29 cellular contexts compared by ENCODE assay signal in genomic region chr11:112658521-112658920, GRCh38.
DNase-seq lines count a peak whose midpoint lies in the region; ATAC-seq and TF ChIP-seq lines count a peak whose summit lies in the region.
"Had no signal": no experiment of that assay in that cellular context is flagged by ENCODE, and none has a peak within 500 bp of the region (broad histone marks: within the 10 kb centered on the region; RNA-seq: fewer than 3 reads in every experiment).

No MANE protein-coding gene starts in this region.

- peak in 1 of 2 donors; percentile 74 for DNase-seq in cardiac muscle cell (ENCODE audit: low read depth in 1 of 2, low spot score in 1 of 2)
- no peak for DNase-seq in left ventricle myocardium inferior
- peak; percentile 18 to 55 (median 53) for DNase-seq in right cardiac atrium
- no peak for DNase-seq in GM10266 (ENCODE audit: extremely low spot score)
- DNase-seq: activated CD4-positive, alpha-beta T cell treated with anti-CD3 and anti-CD28 coated beads, Interleukin-2, amount 50 U/mL, for 4 hours; activated gamma-delta T cell treated with Interleukin-2 at 50 U/mL for 16 hours; activated naive CD8-positive, alpha-beta T cell treated with anti-CD3 and anti-CD28 coated beads, Interleukin-2, amount 10 ng/mL, durations not matched to agents 7 days and 5 days; activated T-cell treated with anti-CD3 and anti-CD28 coated beads, Interleukin-2, amount 50 U/mL, for 48 hours; COR-L47; esophagus squamous epithelium; foreskin melanocyte; GM23248; hippocampal formation; left colon; NCI-H1092; NCI-H1694 treated with DMSO at 0.1 percent for 48 hours; NCI-H524 treated with DMSO at 0.1 percent for 48 hours; PC-9; SHP77 treated with DMSO at 0.1 percent for 48 hours; stimulated activated CD8-positive, alpha-beta memory T cell treated with anti-CD3 and anti-CD28 coated beads, Interleukin-4, amount 100 ng/mL, for 48 hours had no signal

- H3K36me3 ChIP-seq in cardiac muscle cell (no peaks in the 10 kb centered on the region), left ventricle myocardium inferior (no peaks in the 10 kb centered on the region)
- H3K36me3 ChIP-seq: ascending aorta; BLaER1 treated with 17β-estradiol and CSF1 and Interleukin-3, amounts not matched to agents 10 nM and 100 nM; esophagus squamous epithelium; vagina had no signal

- H3K4me1 ChIP-seq in cardiac muscle cell (ENCODE audit: low read depth) (peaks cover 14% of the 10 kb centered on the region), left ventricle myocardium inferior (peaks cover 46% of the 10 kb centered on the region), right cardiac atrium (ENCODE audit: control insufficient read depth, insufficient read depth, low read length) (peaks cover 8% of the 10 kb centered on the region)
- H3K4me1 ChIP-seq: BLaER1 treated with 17β-estradiol and CSF1 and Interleukin-3, amounts not matched to agents 10 nM and 100 nM; parathyroid adenoma had no signal

- no peaks in the 10 kb centered on the region for H3K27me3 ChIP-seq in cardiac muscle cell
- H3K27me3 ChIP-seq in left ventricle myocardium inferior (ENCODE audit: low read depth): no peaks in the 10 kb centered on the region
- no peaks in the 10 kb centered on the region for H3K27me3 ChIP-seq in right cardiac atrium (ENCODE audit: control insufficient read depth, insufficient read depth)
- H3K27me3 ChIP-seq: ascending aorta; BLaER1 treated with 17β-estradiol and CSF1 and Interleukin-3, amounts not matched to agents 10 nM and 100 nM; esophagus squamous epithelium; vagina had no signal

- 39% methylated on average over 2 of the region's 2 CpGs for WGBS in right cardiac atrium

- H3K9me3 ChIP-seq in cardiac muscle cell (ENCODE audit: low read depth) (no peaks in the 10 kb centered on the region), left ventricle myocardium inferior (replicated peaks) (no peaks in the 10 kb centered on the region), right cardiac atrium (ENCODE audit: control insufficient read depth, low read length) (no peaks in the 10 kb centered on the region)
- H3K9me3 ChIP-seq: ascending aorta; BLaER1 treated with 17β-estradiol and CSF1 and Interleukin-3, amounts not matched to agents 10 nM and 100 nM; esophagus squamous epithelium; vagina had no signal

- ATAC-seq in right cardiac atrium: peak; percentile 73 to 79
- ATAC-seq in HG03175 (IDR thresholded peaks at IDR 0.05; ENCODE audit: unreplicated experiment): no peak
- no peak for ATAC-seq in HG03565 (IDR thresholded peaks at IDR 0.05; ENCODE audit: unreplicated experiment)
- no peak for ATAC-seq in HG02588 (IDR thresholded peaks at IDR 0.05; ENCODE audit: unreplicated experiment)
- ATAC-seq: activated CD4-positive, CD25-positive, alpha-beta regulatory T cell treated with anti-CD3 and anti-CD28 coated beads, Interleukin-2, amount 50 U/mL, for 24 hours; left colon had no signal

- H3K27ac ChIP-seq in cardiac muscle cell: peak overlapping the region; percentile 18
- H3K27ac ChIP-seq in left ventricle myocardium inferior (replicated peaks): no peak overlapping the region
- H3K27ac ChIP-seq in cingulate gyrus (ENCODE audit: low read depth, low read length): peak overlapping the region; percentile 11
- peak overlapping the region; percentile 60 for H3K27ac ChIP-seq in right cardiac atrium (ENCODE audit: low read length)
- H3K27ac ChIP-seq: ascending aorta; BLaER1 treated with 17β-estradiol and CSF1 and Interleukin-3, amounts not matched to agents 10 nM and 100 nM; esophagus squamous epithelium; GM23248; parathyroid adenoma; PC-9 had no signal

- no peak for TF ChIP-seq CTCF in cardiac muscle cell (IDR thresholded peaks at IDR 0.05; ENCODE audit: low read depth, low read length)
- TF ChIP-seq CTCF in left ventricle myocardium inferior (IDR thresholded peaks at IDR 0.05; ENCODE audit: borderline replicate concordance): no peak
- TF ChIP-seq CTCF in GM10266 (IDR thresholded peaks at IDR 0.05; ENCODE audit: control insufficient read depth, insufficient read depth, low read depth, missing control alignments): no peak

- intact Hi-C loops in left ventricle myocardium inferior (cut with micrococcal nuclease) (no loop called here), right cardiac atrium (cut with DNase I) (loop anchor here in 1 of 4 donors (10.0 kb wide), 1 partner anchor 126 kb away; no protein-coding TSS in a partner anchor)

- no peak overlapping the region for H3K4me3 ChIP-seq in cardiac muscle cell
- H3K4me3 ChIP-seq in left ventricle myocardium inferior: no peak overlapping the region
- H3K4me3 ChIP-seq in right cardiac atrium (ENCODE audit: low read length): no peak overlapping the region
- H3K4me3 ChIP-seq: ascending aorta; BLaER1 treated with 17β-estradiol and CSF1 and Interleukin-3, amounts not matched to agents 10 nM and 100 nM; esophagus squamous epithelium; GM23248; PC-9; vagina had no signal

Comparison
In these comparisons a context has a peak if more than half of its experiments do, and no peak if none do; other contexts are left out.
1. DNase-seq: peak in right cardiac atrium (3 of 3); none in left ventricle myocardium inferior (single experiment) and GM10266 (single experiment).
2. ATAC-seq: peak in right cardiac atrium (2 of 2); none in HG03175 (single experiment), HG03565 (single experiment) and HG02588 (single experiment).